Comparison of ENCODE assay signal across 9 cellular contexts in genomic region chr3:3800685-3801509, GRCh38. TPM values are rescaled to one million over a fixed set of nuclear protein-coding genes. Genes with fewer than 3 reads are reported as not detected.
A peak's percentile ranks its signal among the peaks of the same experiment; 100 is the strongest.
DNase-seq lines count a peak whose midpoint lies in the region; ATAC-seq lines count a peak whose summit lies in the region.
"Had no signal": no experiment of that assay in that cellular context is flagged by ENCODE, and none has a peak within 500 bp of the region (broad histone marks: within the 10 kb centered on the region; RNA-seq: fewer than 3 reads in every experiment).

No MANE protein-coding gene starts in this region.

- in situ Hi-C loops in GM23248 (cut with MboI), result no loop called here

- no peak overlapping the region for H3K27ac ChIP-seq in GM23248
- peak overlapping the region; percentile 50 for H3K27ac ChIP-seq in iPS-18a (ENCODE audit: low read length)

- peak overlapping the region; percentile 20 for H3K4me2 ChIP-seq in GM23248 (ENCODE audit: unreplicated experiment)

- no peaks in the 10 kb centered on the region for H3K79me2 ChIP-seq in GM23248 (ENCODE audit: insufficient read depth)

- H3K36me3 ChIP-seq in GM23248 (ENCODE audit: low read depth) (no peaks in the 10 kb centered on the region), iPS-18a (ENCODE audit: control insufficient read depth, low read depth, low read length) (peaks cover 42% of the 10 kb centered on the region)

- H3K4me3 ChIP-seq in GM23248, result no peak overlapping the region
- H3K4me3 ChIP-seq in iPS-18a (ENCODE audit: low read length), result peak overlapping the region; percentile 78

- H4K20me1 ChIP-seq in GM23248 (ENCODE audit: insufficient read depth), result no peaks in the 10 kb centered on the region

- peaks cover 22% of the 10 kb centered on the region for H3K27me3 Mint-ChIP-seq in activated naive CD8-positive, alpha-beta T cell treated with anti-CD3 and anti-CD28 coated beads, Interleukin-2, amount 10 ng/mL, durations not matched to agents 7 days and 5 days

- H3F3A ChIP-seq in GM23248 (ENCODE audit: insufficient read depth), result no peaks in the 10 kb centered on the region

- POLR2A ChIA-PET in activated naive CD8-positive, alpha-beta T cell treated with anti-CD3 and anti-CD28 coated beads, Interleukin-2, amount 10 ng/mL, durations not matched to agents 7 days and 5 days (lab: Charles Lee), result interaction anchor here (0.7 kb wide), 2 partner anchors 1421 to 1684 kb away, joined by 3 read pairs; no protein-coding TSS in a partner anchor

- H3K9me3 ChIP-seq in GM23248 (ENCODE audit: low read depth) (no peaks in the 10 kb centered on the region), iPS-18a (ENCODE audit: control insufficient read depth, low read depth, low read length) (no peaks in the 10 kb centered on the region)

- H3K4me1 ChIP-seq in GM23248 (ENCODE audit: insufficient read depth), result no peaks in the 10 kb centered on the region
- H3K4me1 ChIP-seq in iPS-18a (ENCODE audit: control insufficient read depth, low read depth, low read length), result peaks cover 46% of the 10 kb centered on the region

- no peak overlapping the region for H2AFZ ChIP-seq in GM23248

- no peak overlapping the region for H3K27ac Mint-ChIP-seq in activated naive CD8-positive, alpha-beta T cell treated with anti-CD3 and anti-CD28 coated beads, Interleukin-2, amount 10 ng/mL, durations not matched to agents 7 days and 5 days

- 2 to 3% methylated on average over 46 to 47 of the region's 53 CpGs for WGBS in GM23248 (ENCODE audit: low coverage in 1 of 2, low lambda C conversion rate in 2 of 2, missing lambda C conversion rate in 2 of 2), 2 experiments

- no peaks in the 10 kb centered on the region for H3K9me2 ChIP-seq in GM23248 (ENCODE audit: insufficient read depth)

- H3K36me3 Mint-ChIP-seq in activated naive CD8-positive, alpha-beta T cell treated with anti-CD3 and anti-CD28 coated beads, Interleukin-2, amount 10 ng/mL, durations not matched to agents 7 days and 5 days, result no peaks in the 10 kb centered on the region

- peak overlapping the region; percentile 11 for H3K4me3 Mint-ChIP-seq in activated naive CD8-positive, alpha-beta T cell treated with anti-CD3 and anti-CD28 coated beads, Interleukin-2, amount 10 ng/mL, durations not matched to agents 7 days and 5 days

- H3K9ac ChIP-seq in GM23248 (no peak overlapping the region), iPS-18a (ENCODE audit: low read length) (peak overlapping the region; percentile 84)

- peak; percentile 10 for DNase-seq in GM23248
- DNase-seq in activated naive CD8-positive, alpha-beta T cell treated with anti-CD3 and anti-CD28 coated beads, Interleukin-2, amount 10 ng/mL, durations not matched to agents 7 days and 5 days, result peak; percentile 32
- DNase-seq in sciatic nerve (ENCODE audit: low spot score), result peak; percentile 60
- DNase-seq: NCI-H524 treated with DMSO at 0.1 percent for 48 hours had no signal

- H3K4me1 Mint-ChIP-seq in activated naive CD8-positive, alpha-beta T cell treated with anti-CD3 and anti-CD28 coated beads, Interleukin-2, amount 10 ng/mL, durations not matched to agents 7 days and 5 days, result peaks cover 11% of the 10 kb centered on the region

- no peak for ATAC-seq in activated naive CD8-positive, alpha-beta T cell treated with anti-CD3 and anti-CD28 coated beads, Interleukin-2, amount 10 ng/mL, durations not matched to agents 7 days and 5 days (ENCODE audit: low read depth)
- ATAC-seq in sciatic nerve (peak; percentile 66), HG02798 (IDR thresholded peaks at IDR 0.05; ENCODE audit: poor library complexity, unreplicated experiment) (no peak), GM18498 (IDR thresholded peaks at IDR 0.05; ENCODE audit: unreplicated experiment) (no peak), GM21526 (IDR thresholded peaks at IDR 0.05; ENCODE audit: low FRiP score, unreplicated experiment) (no peak), HG02970 (IDR thresholded peaks at IDR 0.05; ENCODE audit: low FRiP score, unreplicated experiment) (no peak)

- H3K27me3 ChIP-seq in GM23248 (replicated peaks; ENCODE audit: insufficient read depth) (peaks cover 40% of the 10 kb centered on the region), iPS-18a (ENCODE audit: control insufficient read depth, insufficient read depth, low read length) (peaks cover 19% of the 10 kb centered on the region)

- H3K9me3 Mint-ChIP-seq in activated naive CD8-positive, alpha-beta T cell treated with anti-CD3 and anti-CD28 coated beads, Interleukin-2, amount 10 ng/mL, durations not matched to agents 7 days and 5 days, result no peaks in the 10 kb centered on the region

- intact Hi-C loops in sciatic nerve (cut with DNase I), result no loop called here

RNA-seq across cellular contexts. Expression of gene LRRN1, which starts 1.7 kb away (rescaled TPM):
- total RNA-seq in GM23248 (2014; rRNA removed; shearing (Covaris generic)), result not detected in 2 replicates
- polyA plus RNA-seq in GM23248 (2016; fragmentation: Nextera tagmentation; extraction: Ambion mirVana), result not detected in 2 replicates
- total RNA-seq in activated naive CD8-positive, alpha-beta T cell treated with anti-CD3 and anti-CD28 coated beads, Interleukin-2, amount 10 ng/mL, durations not matched to agents 7 days and 5 days, result 1 to 10 TPM; 1.2 to 1.4 TPM
- 10.4 TPM for total RNA-seq in sciatic nerve

Comparison
In these comparisons a context has a peak if more than half of its experiments do, and no peak if none do; other contexts are left out.
1. DNase-seq: peak in every context shown above with its lines; median percentile 60 in sciatic nerve; 32 in activated naive CD8-positive, alpha-beta T cell treated with anti-CD3 and anti-CD28 coated beads, Interleukin-2, amount 10 ng/mL, durations not matched to agents 7 days and 5 days; 10 in GM23248.